Comparison of ENCODE assay signal across 15 cellular contexts in genomic region chr11:110305169-110306018, GRCh38. TPM values are rescaled to one million over a fixed set of nuclear protein-coding genes. Genes with fewer than 3 reads are reported as not detected.
DNase-seq lines count a peak whose midpoint lies in the region; ATAC-seq, FAIRE-seq and TF ChIP-seq lines count a peak whose summit lies in the region.
"Had no signal": no experiment of that assay in that cellular context is flagged by ENCODE, and none has a peak within 500 bp of the region (broad histone marks: within the 10 kb centered on the region; RNA-seq: fewer than 3 reads in every experiment).

No MANE protein-coding gene starts in this region.

- peak; percentile 59 for DNase-seq in DMS79 treated with DMSO at 0.1 percent for 48 hours (lab: John Stamatoyannopoulos, UW)
- peak; percentile 91 for DNase-seq in NCI-H146 (lab: John Stamatoyannopoulos, UW)
- DNase-seq in RWPE2 (ENCODE audit: low spot score): no peak
- DNase-seq in keratinocyte (ENCODE audit: low read depth, low spot score): peak; percentile 48
- DNase-seq in Ammon's horn (ENCODE audit: low spot score): no peak
- no peak for DNase-seq in kidney glomerular epithelial cell (lab: John Stamatoyannopoulos, UW)
- no peak for DNase-seq in caudate nucleus (lab: John Stamatoyannopoulos, UW)
- DNase-seq: activated CD4-positive, alpha-beta T cell treated with anti-CD3 and anti-CD28 coated beads, Interleukin-2, amount 50 U/mL, for 4 hours; activated naive CD4-positive, alpha-beta T cell treated with anti-CD3 and anti-CD28 coated beads, Interleukin-2, amount 50 U/mL, for 16 hours; CD8-positive, alpha-beta T cell; effector CD4-positive, alpha-beta T cell; NCI-H1048; right lobe of liver; thyroid gland had no signal

- H3K9ac ChIP-seq in keratinocyte (ENCODE audit: control insufficient read depth, extremely low read depth, insufficient read depth, low read length): no peak overlapping the region

- no peaks in the 10 kb centered on the region for H3K27me3 ChIP-seq in RWPE2 (ENCODE audit: insufficient read depth, poor library complexity, severe bottlenecking)
- no peaks in the 10 kb centered on the region for H3K27me3 ChIP-seq in keratinocyte (ENCODE audit: control insufficient read depth, extremely low read depth, insufficient read depth, low read length)
- H3K27me3 ChIP-seq: right lobe of liver, thyroid gland had no signal

- peak; percentile 34 for FAIRE-seq in keratinocyte (lab: Jason Lieb, UNC)

- no peaks in the 10 kb centered on the region for H3K9me3 ChIP-seq in RWPE2 (ENCODE audit: severe bottlenecking)
- H3K9me3 ChIP-seq in keratinocyte (ENCODE audit: control insufficient read depth, low read depth, low read length): no peaks in the 10 kb centered on the region
- H3K9me3 ChIP-seq: right lobe of liver, thyroid gland had no signal

- H3K79me2 ChIP-seq in keratinocyte (ENCODE audit: control insufficient read depth, insufficient read depth, low read length): no peaks in the 10 kb centered on the region

- dilution Hi-C loops in keratinocyte (cut with MboI; ENCODE audit: extremely low pct_ligation_motif_present, low sequenced_read_pairs): no loop called here

- H3K9me1 ChIP-seq in keratinocyte (ENCODE audit: control insufficient read depth, extremely low read depth, insufficient read depth, low read length): no peaks in the 10 kb centered on the region

- H3K4me1 ChIP-seq in RWPE2 (ENCODE audit: insufficient read depth, poor library complexity, severe bottlenecking) (peaks cover 23% of the 10 kb centered on the region), keratinocyte (ENCODE audit: control insufficient read depth, extremely low read depth, insufficient read depth, low read length) (peaks cover 9% of the 10 kb centered on the region)
- H3K4me1 ChIP-seq: thyroid gland had no signal

- no peak overlapping the region for H2AFZ ChIP-seq in keratinocyte (ENCODE audit: control insufficient read depth, low read length)

- no peak overlapping the region for H3K4me3 ChIP-seq in RWPE2 (ENCODE audit: severe bottlenecking)
- no peak overlapping the region for H3K4me3 ChIP-seq in keratinocyte (ENCODE audit: control insufficient read depth in 2 of 3, extremely low read depth in 1 of 3, insufficient read depth in 2 of 3, low read depth in 1 of 3, low read length in 3 of 3)
- H3K4me3 ChIP-seq: right lobe of liver, thyroid gland had no signal

- H3K36me3 ChIP-seq in RWPE2 (ENCODE audit: low read depth) (no peaks in the 10 kb centered on the region), keratinocyte (ENCODE audit: control insufficient read depth in 2 of 2, extremely low read depth in 1 of 2, insufficient read depth in 2 of 2, low read length in 2 of 2) (no peaks in the 10 kb centered on the region)
- H3K36me3 ChIP-seq: right lobe of liver, thyroid gland had no signal

- H3K4me2 ChIP-seq in keratinocyte (ENCODE audit: control insufficient read depth, extremely low read depth, insufficient read depth, low read depth, low read length): peak overlapping the region; percentile 27

- H4K20me1 ChIP-seq in keratinocyte (ENCODE audit: control insufficient read depth, extremely low read depth, insufficient read depth, low read length): no peaks in the 10 kb centered on the region

- TF ChIP-seq CTCF in RWPE2 (IDR thresholded peaks at IDR 0.05; ENCODE audit: poor library complexity, severe bottlenecking) (no peak), keratinocyte (optimal IDR thresholded peaks at IDR 0.05 in 1 of 3, IDR thresholded peaks at IDR 0.05 in 1 of 3, conservative IDR thresholded peaks at IDR 0.05 in 1 of 3; ENCODE audit: extremely low read depth in 1 of 3, insufficient read depth in 2 of 3, low read length in 3 of 3) (no peak)

- H3K27ac ChIP-seq in RWPE2 (ENCODE audit: poor library complexity, severe bottlenecking): peak overlapping the region; percentile 61
- H3K27ac ChIP-seq in keratinocyte (ENCODE audit: control insufficient read depth, insufficient read depth, low read length): no peak overlapping the region
- H3K27ac ChIP-seq in caudate nucleus (ENCODE audit: low read depth, low read length): no peak overlapping the region
- H3K27ac ChIP-seq: right lobe of liver, thyroid gland had no signal

- peak; percentile 99 for ATAC-seq in RWPE2 (ENCODE audit: low read depth)
- no peak for ATAC-seq in GM18873 (IDR thresholded peaks at IDR 0.05; ENCODE audit: low FRiP score, unreplicated experiment)
- ATAC-seq: CD8-positive, alpha-beta T cell had no signal

RNA-seq across cellular contexts. Expression of gene RDX, which starts 9.0 kb away (rescaled TPM):
- polyA plus RNA-seq in keratinocyte: 45.8 to 85.4 TPM (median 80.5 TPM) in 3 replicates
- 104 TPM for polyA plus RNA-seq in keratinocyte (2011; ENCODE audit: low read depth)
- 56.3 and 107 TPM in 2 replicates for polyA plus RNA-seq in keratinocyte (2011; cell fraction: cytosol; rRNA removed)
- 62.0 and 83.8 TPM in 2 replicates for polyA plus RNA-seq in keratinocyte (2011; cell fraction: nucleus; rRNA removed)
- polyA plus RNA-seq in keratinocyte (2012; ENCODE audit: low replicate concordance): 38.8 and 70.5 TPM in 2 replicates
- polyA minus RNA-seq in keratinocyte: 18.0 to 120 TPM (median 31.7 TPM) in 3 replicates
- polyA minus RNA-seq in keratinocyte (2011; cell fraction: cytosol; rRNA and poly(A)+ RNA removed): 41.2 TPM
- polyA minus RNA-seq in keratinocyte (2011; cell fraction: nucleus; rRNA and poly(A)+ RNA removed): 25.6 and 47.5 TPM in 2 replicates

Comparison
In these comparisons a context has a peak if more than half of its experiments do, and no peak if none do; other contexts are left out.
1. DNase-seq: peak in DMS79 treated with DMSO at 0.1 percent for 48 hours (single experiment), NCI-H146 (single experiment) and keratinocyte (single experiment); none in RWPE2 (single experiment), Ammon's horn (single experiment), kidney glomerular epithelial cell (single experiment) and caudate nucleus (0 of 61).